26 cellular contexts compared by ENCODE assay signal in genomic region chr10:64334084-64334483, GRCh38.
"Had no signal": no experiment of that assay in that cellular context is flagged by ENCODE, and none has a peak within 500 bp of the region (broad histone marks: within the 10 kb centered on the region; RNA-seq: fewer than 3 reads in every experiment).

No MANE protein-coding gene starts in this region.

- H3K36me3 ChIP-seq: MG63, Peyer's patch, SJSA1 had no signal

- H3K4me1 ChIP-seq: Peyer's patch, SJSA1 had no signal

- H3K27ac ChIP-seq: HL-60, KMS-11, PC-9, Peyer's patch, SJSA1, SK-N-MC had no signal

- H2AFZ ChIP-seq: PC-9 had no signal

- H3K27me3 ChIP-seq: MG63, Peyer's patch, SJSA1 had no signal

- DNase-seq: Kasumi-1, MG63, NCI-H1092, NCI-H1105 treated with DMSO at 0.1 percent for 48 hours, NCI-H1417 treated with DMSO at 0.1 percent for 48 hours, NCI-H146, NCI-H1694 treated with DMSO at 0.1 percent for 48 hours, NCI-H1930, NCI-H2081 treated with DMSO at 0.1 percent for 48 hours, NCI-H2171, NCI-H226, NCI-H446, NCI-H510A, NCI-H524 treated with DMSO at 0.1 percent for 48 hours, NCI-H69, NCI-H774, Peyer's patch, Right ventricle myocardium superior, RPMI8226, SIG-M5 had no signal

- H3K4me2 ChIP-seq: KMS-11, PC-9 had no signal

- H3K4me3 ChIP-seq: K562, MG63, PC-9, Peyer's patch, SJSA1, SK-N-MC had no signal

- H3K9ac ChIP-seq: KMS-11 had no signal

- H3K9me3 ChIP-seq: MG63, Peyer's patch, SJSA1 had no signal

- ATAC-seq: K562 had no signal
